Comparison of ENCODE assay signal across 11 cellular contexts in the genomic region with DNA sequence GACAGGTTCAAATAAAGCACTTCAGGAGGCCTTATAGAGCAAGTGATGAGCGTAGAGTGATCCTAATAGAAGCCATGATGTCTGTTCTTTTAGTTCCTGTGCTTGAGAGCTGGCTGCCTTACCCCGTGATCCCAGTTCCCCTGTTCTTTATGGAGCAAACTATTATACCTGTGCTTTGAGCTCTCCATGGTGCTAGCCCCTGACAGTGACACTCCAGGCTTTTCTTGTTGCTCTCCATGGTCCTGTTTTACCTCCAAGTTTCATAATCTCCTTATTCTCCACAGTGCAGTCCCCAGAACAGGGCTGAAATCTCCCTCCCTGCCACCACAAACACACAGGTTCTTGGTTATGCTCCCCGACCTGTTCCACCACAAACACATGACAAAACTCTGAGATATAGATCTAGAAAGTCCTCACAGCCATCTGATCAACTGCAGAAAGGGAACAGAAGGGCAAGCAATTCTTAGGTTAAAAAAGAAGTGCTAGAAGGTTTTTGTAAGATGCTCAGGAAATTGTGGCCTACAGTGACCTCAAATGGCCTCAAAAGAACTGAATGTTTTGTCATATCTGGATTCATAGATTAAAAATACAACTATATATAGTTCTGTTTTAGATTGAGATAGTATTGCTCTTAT. TPM values are rescaled to one million over a fixed set of nuclear protein-coding genes. Genes with fewer than 3 reads are reported as not detected.
A peak's percentile ranks its signal among the peaks of the same experiment; 100 is the strongest.
DNase-seq lines count a peak whose midpoint lies in the region; ATAC-seq and TF ChIP-seq lines count a peak whose summit lies in the region.
"Had no signal": no experiment of that assay in that cellular context is flagged by ENCODE, and none has a peak within 500 bp of the region (broad histone marks: within the 10 kb centered on the region; RNA-seq: fewer than 3 reads in every experiment).

No MANE protein-coding gene starts in this region.

- H3K4me3 Mint-ChIP-seq in activated CD8-positive, alpha-beta memory T cell treated with anti-CD3 and anti-CD28 coated beads, Interleukin-2, amount 10 ng/mL, durations not matched to agents 7 days and 5 days, result no peak overlapping the region
- H3K4me3 Mint-ChIP-seq in effector memory CD8-positive, alpha-beta T cell, result no peak overlapping the region
- H3K4me3 Mint-ChIP-seq: naive thymus-derived CD8-positive, alpha-beta T cell; T-helper 1 cell treated with Interleukin-12 subunit alpha and Interleukin-12 subunit beta and Interleukin-4 antibody, amounts not matched to agents 30 μg/mL and 1 μg/mL, for 36 hours had no signal

- H4K8ac ChIP-seq in neuronal stem cell (ENCODE audit: low read depth, low read length), result no peak overlapping the region

- no TSS peak for BruUV-seq in PC-3 (replicated peaks; lab: Mats Ljungman, UMichigan)

- H3K27ac ChIP-seq in PC-3 (ENCODE audit: low read length), result no peak overlapping the region
- H3K27ac ChIP-seq in neuronal stem cell (replicated peaks; ENCODE audit: low read length), result no peak overlapping the region

- H2AK5ac ChIP-seq in neuronal stem cell (ENCODE audit: low read depth, low read length), result no peak overlapping the region

- H3F3A ChIP-seq in PC-3 (ENCODE audit: low read length, unreplicated experiment), result no peaks in the 10 kb centered on the region

- H3K9ac ChIP-seq in PC-3 (ENCODE audit: low read length) (no peak overlapping the region), neuronal stem cell (ENCODE audit: low read depth, low read length, poor library complexity) (no peak overlapping the region)

- TF ChIP-seq CTCF in PC-3 (conservative IDR thresholded peaks at IDR 0.05; ENCODE audit: low read depth, low read length), result no peak

- ATAC-seq in activated CD8-positive, alpha-beta memory T cell treated with anti-CD3 and anti-CD28 coated beads, Interleukin-2, amount 10 ng/mL, durations not matched to agents 7 days and 5 days, result peak; percentile 66
- ATAC-seq in PC-3 (peak; percentile 81), GM21576 (IDR thresholded peaks at IDR 0.05; ENCODE audit: unreplicated experiment) (no peak), GM18868 (IDR thresholded peaks at IDR 0.05; ENCODE audit: unreplicated experiment) (no peak)
- peak; percentile 37 for ATAC-seq in effector memory CD8-positive, alpha-beta T cell (replicated peaks)

- POLR2A ChIA-PET in PC-3 (lab: Charles Lee; ENCODE audit: unreplicated experiment), result no interaction called here

- H3K4me2 ChIP-seq in PC-3 (ENCODE audit: low read length), result no peak overlapping the region
- H3K4me2 ChIP-seq in neuronal stem cell (ENCODE audit: insufficient read depth, low read length, poor library complexity, severe bottlenecking), result no peak overlapping the region

- H3K27me3 Mint-ChIP-seq in activated CD8-positive, alpha-beta memory T cell treated with anti-CD3 and anti-CD28 coated beads, Interleukin-2, amount 10 ng/mL, durations not matched to agents 7 days and 5 days, result peaks cover 62% of the 10 kb centered on the region
- H3K27me3 Mint-ChIP-seq in effector memory CD8-positive, alpha-beta T cell, result peaks cover 72 to 78% of the 10 kb centered on the region in 2 donors

- no peak overlapping the region for H2AFZ ChIP-seq in PC-3 (ENCODE audit: low read length)
- H2AFZ ChIP-seq in neuronal stem cell (ENCODE audit: low read length), result no peak overlapping the region

- H3K18ac ChIP-seq in neuronal stem cell (ENCODE audit: low read length), result no peak overlapping the region

- no peaks in the 10 kb centered on the region for H3K79me2 ChIP-seq in PC-3 (ENCODE audit: low read length)

- H3K36me3 ChIP-seq in PC-3 (ENCODE audit: low read depth, low read length) (no peaks in the 10 kb centered on the region), neuronal stem cell (replicated peaks in 1 of 2; ENCODE audit: control insufficient read depth in 2 of 2, insufficient read depth in 2 of 2, low read length in 2 of 2) (no peaks in the 10 kb centered on the region)

- no peaks in the 10 kb centered on the region for H3K9me2 ChIP-seq in PC-3 (replicated peaks; ENCODE audit: low read length)

- H2BK15ac ChIP-seq in neuronal stem cell (ENCODE audit: low read length), result no peak overlapping the region

- CTCF ChIA-PET in activated CD8-positive, alpha-beta memory T cell treated with anti-CD3 and anti-CD28 coated beads, Interleukin-2, amount 10 ng/mL, durations not matched to agents 7 days and 5 days (lab: Charles Lee), result interaction anchor here (0.6 kb wide), 1 partner anchor 622 kb away, joined by 3 read pairs; no protein-coding TSS in a partner anchor
- CTCF ChIA-PET in PC-3 (lab: Charles Lee), result no interaction called here

- H4K20me1 ChIP-seq in PC-3 (ENCODE audit: low read length), result no peaks in the 10 kb centered on the region

- no peak overlapping the region for H3K4ac ChIP-seq in neuronal stem cell (ENCODE audit: low read length)

- H3K4me3 ChIP-seq in PC-3 (ENCODE audit: low read length) (no peak overlapping the region), neuronal stem cell (ENCODE audit: low read length in 2 of 2) (no peak overlapping the region)

- H3K27ac Mint-ChIP-seq in activated CD8-positive, alpha-beta memory T cell treated with anti-CD3 and anti-CD28 coated beads, Interleukin-2, amount 10 ng/mL, durations not matched to agents 7 days and 5 days, result no peak overlapping the region
- no peak overlapping the region for H3K27ac Mint-ChIP-seq in effector memory CD8-positive, alpha-beta T cell
- H3K27ac Mint-ChIP-seq: naive thymus-derived CD8-positive, alpha-beta T cell; T-helper 1 cell treated with Interleukin-12 subunit alpha and Interleukin-12 subunit beta and Interleukin-4 antibody, amounts not matched to agents 30 μg/mL and 1 μg/mL, for 36 hours had no signal

- H3K9me3 ChIP-seq in PC-3 (ENCODE audit: low read length) (no peaks in the 10 kb centered on the region), neuronal stem cell (replicated peaks in 1 of 2; ENCODE audit: control insufficient read depth in 2 of 2, insufficient read depth in 1 of 2, low read depth in 1 of 2, low read length in 2 of 2) (no peaks in the 10 kb centered on the region)

- H2BK120ac ChIP-seq in neuronal stem cell (ENCODE audit: low read depth, low read length), result no peak overlapping the region

- H3K23ac ChIP-seq in neuronal stem cell (ENCODE audit: low read depth, low read length, poor library complexity), result no peak overlapping the region

- H3K14ac ChIP-seq in neuronal stem cell (ENCODE audit: low read length), result no peak overlapping the region

- no peaks in the 10 kb centered on the region for H3K9me3 Mint-ChIP-seq in activated CD8-positive, alpha-beta memory T cell treated with anti-CD3 and anti-CD28 coated beads, Interleukin-2, amount 10 ng/mL, durations not matched to agents 7 days and 5 days (ENCODE audit: low read depth)
- no peaks in the 10 kb centered on the region for H3K9me3 Mint-ChIP-seq in effector memory CD8-positive, alpha-beta T cell
- H3K9me3 Mint-ChIP-seq: T-helper 1 cell treated with Interleukin-12 subunit alpha and Interleukin-12 subunit beta and Interleukin-4 antibody, amounts not matched to agents 30 μg/mL and 1 μg/mL, for 36 hours had no signal

- no peaks in the 10 kb centered on the region for H3K79me1 ChIP-seq in neuronal stem cell (ENCODE audit: low read depth, low read length)

- intact Hi-C loops in PC-3 (cut with micrococcal nuclease), result loop anchor here (1.0 kb wide), 1 partner anchor 52 kb away; no protein-coding TSS in a partner anchor

- H3K4me1 ChIP-seq in PC-3 (ENCODE audit: insufficient read depth, low read length) (no peaks in the 10 kb centered on the region), neuronal stem cell (ENCODE audit: control insufficient read depth in 2 of 2, insufficient read depth in 1 of 2, low read depth in 1 of 2, low read length in 2 of 2) (peaks cover 3 to 6% of the 10 kb centered on the region in 2 donors)

- H3K27me3 ChIP-seq in PC-3 (ENCODE audit: low read length) (peaks cover 55% of the 10 kb centered on the region), neuronal stem cell (ENCODE audit: control insufficient read depth in 3 of 3, insufficient read depth in 3 of 3, low read depth in 1 of 3, low read length in 3 of 3) (peaks cover 0 to 5% (median 0%) of the 10 kb centered on the region in 3 experiments)

- no CpG with 5 or more reads among the region's 3 CpGs for WGBS in neuronal stem cell (ENCODE audit: extremely low coverage in 2 of 2, insufficient read length in 2 of 2, insufficient replicate concordance in 1 of 2), 2 donors

- DNase-seq in activated CD8-positive, alpha-beta memory T cell treated with anti-CD3 and anti-CD28 coated beads, Interleukin-2, amount 10 ng/mL, durations not matched to agents 7 days and 5 days, result peak; percentile 65
- no peak for DNase-seq in activated CD8-positive, alpha-beta memory T cell treated with anti-CD3 and anti-CD28 coated beads for 24 hours
- peak; percentile 82 for DNase-seq in PC-3
- DNase-seq in effector memory CD8-positive, alpha-beta T cell, result no peak
- peak; percentile 89 for DNase-seq in neuronal stem cell (ENCODE audit: low spot score)
- DNase-seq in NCI-H2029 (lab: John Stamatoyannopoulos, UW), result no peak

- H3K4me1 Mint-ChIP-seq in activated CD8-positive, alpha-beta memory T cell treated with anti-CD3 and anti-CD28 coated beads, Interleukin-2, amount 10 ng/mL, durations not matched to agents 7 days and 5 days, result peaks cover 3% of the 10 kb centered on the region
- no peaks in the 10 kb centered on the region for H3K4me1 Mint-ChIP-seq in effector memory CD8-positive, alpha-beta T cell (ENCODE audit: low read depth in 2 of 2)
- H3K4me1 Mint-ChIP-seq: naive thymus-derived CD8-positive, alpha-beta T cell had no signal

- H4K91ac ChIP-seq in neuronal stem cell (ENCODE audit: low read depth, low read length, poor library complexity), result no peak overlapping the region

- H3K36me3 Mint-ChIP-seq in activated CD8-positive, alpha-beta memory T cell treated with anti-CD3 and anti-CD28 coated beads, Interleukin-2, amount 10 ng/mL, durations not matched to agents 7 days and 5 days, result no peaks in the 10 kb centered on the region
- H3K36me3 Mint-ChIP-seq in effector memory CD8-positive, alpha-beta T cell (ENCODE audit: insufficient read depth), result no peaks in the 10 kb centered on the region
- H3K36me3 Mint-ChIP-seq: naive thymus-derived CD8-positive, alpha-beta T cell had no signal

- H2BK5ac ChIP-seq in neuronal stem cell (ENCODE audit: low read length), result no peak overlapping the region

- no peak overlapping the region for H2BK12ac ChIP-seq in neuronal stem cell (ENCODE audit: low read length)

RNA-seq across cellular contexts. Expression of a gene that starts 6.0 kb away (rescaled TPM):
- not detected for total RNA-seq in activated CD8-positive, alpha-beta memory T cell treated with anti-CD3 and anti-CD28 coated beads, Interleukin-2, amount 10 ng/mL, durations not matched to agents 7 days and 5 days
- not detected in 2 replicates for total RNA-seq in PC-3 (2014; rRNA removed)
- 8.9 TPM for polyA plus RNA-seq in neuronal stem cell (2013, experiment 1 of 2)
- polyA plus RNA-seq in neuronal stem cell (2013, experiment 2 of 2), result 9.2 TPM
- total RNA-seq: naive thymus-derived CD8-positive, alpha-beta T cell had no signal
- polyA plus RNA-seq: naive thymus-derived CD8-positive, alpha-beta T cell had no signal

RNA-seq across cellular contexts. Expression of a gene that starts 27.3 kb away (rescaled TPM):
- total RNA-seq in activated CD8-positive, alpha-beta memory T cell treated with anti-CD3 and anti-CD28 coated beads, Interleukin-2, amount 10 ng/mL, durations not matched to agents 7 days and 5 days, result not detected
- not detected in 2 replicates for total RNA-seq in PC-3 (2014; rRNA removed)
- polyA plus RNA-seq in neuronal stem cell (2013, experiment 1 of 2), result 0.74 TPM
- polyA plus RNA-seq in neuronal stem cell (2013, experiment 2 of 2), result 0.73 TPM
- total RNA-seq: naive thymus-derived CD8-positive, alpha-beta T cell had no signal
- polyA plus RNA-seq: BJ; naive thymus-derived CD8-positive, alpha-beta T cell had no signal

Comparison
In these comparisons a context has a peak if more than half of its experiments do, and no peak if none do; other contexts are left out.
1. DNase-seq: peak in activated CD8-positive, alpha-beta memory T cell treated with anti-CD3 and anti-CD28 coated beads, Interleukin-2, amount 10 ng/mL, durations not matched to agents 7 days and 5 days (single experiment), PC-3 (single experiment) and neuronal stem cell (single experiment); none in activated CD8-positive, alpha-beta memory T cell treated with anti-CD3 and anti-CD28 coated beads for 24 hours (single experiment), effector memory CD8-positive, alpha-beta T cell (0 of 3) and NCI-H2029 (single experiment).
2. ATAC-seq: peak in activated CD8-positive, alpha-beta memory T cell treated with anti-CD3 and anti-CD28 coated beads, Interleukin-2, amount 10 ng/mL, durations not matched to agents 7 days and 5 days (single experiment), PC-3 (single experiment) and effector memory CD8-positive, alpha-beta T cell (single experiment); none in GM21576 (single experiment) and GM18868 (single experiment).